Comparison of ENCODE assay signal across 21 cellular contexts in the genomic region with DNA sequence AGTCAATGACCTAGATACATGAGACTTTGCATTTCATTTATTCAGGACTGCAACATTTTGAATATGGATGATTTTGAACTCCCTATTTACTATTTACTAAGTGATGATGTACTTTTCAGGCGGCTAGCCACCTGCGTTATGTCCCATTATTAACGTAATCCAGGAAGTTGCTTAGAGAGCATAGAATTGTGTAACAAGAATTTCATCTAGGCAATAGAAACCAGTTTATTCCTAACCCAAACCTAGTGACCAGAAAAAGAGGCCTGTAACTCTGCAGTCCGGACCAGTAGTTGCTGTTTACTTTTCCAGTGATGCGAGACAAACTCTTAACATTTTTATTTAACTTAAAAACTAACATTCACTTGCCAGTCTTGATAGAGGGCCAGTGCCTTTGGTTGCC. TPM values are rescaled to one million over a fixed set of nuclear protein-coding genes. Genes with fewer than 3 reads are reported as not detected.
DNase-seq lines count a peak whose midpoint lies in the region; ATAC-seq and TF ChIP-seq lines count a peak whose summit lies in the region.
"Had no signal": no experiment of that assay in that cellular context is flagged by ENCODE, and none has a peak within 500 bp of the region (broad histone marks: within the 10 kb centered on the region; RNA-seq: fewer than 3 reads in every experiment).

No MANE protein-coding gene starts in this region.

- 44 to 48% methylated on average over 5 of the region's 5 CpGs for WGBS in heart right ventricle, 2 donors
- WGBS in thyroid gland, 2 donors, result 32 to 36% methylated on average over 5 of the region's 5 CpGs

- H3K4me1 ChIP-seq in cardiac muscle cell (ENCODE audit: low read depth) (peaks cover 39% of the 10 kb centered on the region), heart right ventricle (peaks cover 0 to 83% (median 44%) of the 10 kb centered on the region in 9 donors), thyroid gland (peaks cover 46 to 54% of the 10 kb centered on the region in 2 donors)
- H3K4me1 ChIP-seq: neural progenitor cell had no signal

- no peak for TF ChIP-seq POLR2A in thyroid gland (IDR thresholded peaks at IDR 0.05)

- TF ChIP-seq CTCF in cardiac muscle cell (IDR thresholded peaks at IDR 0.05; ENCODE audit: low read depth, low read length) (no peak), heart right ventricle (IDR thresholded peaks at IDR 0.05) (no peak), activated B cell treated with CpG ODN at 0.5 μM for 24 hours (IDR thresholded peaks at IDR 0.05) (no peak), thyroid gland (IDR thresholded peaks at IDR 0.05) (no peak)

- no peaks in the 10 kb centered on the region for H3K27me3 Mint-ChIP-seq in activated B cell treated with CpG ODN at 0.5 μM for 24 hours
- H3K27me3 Mint-ChIP-seq: activated CD4-positive, alpha-beta T cell treated with anti-CD3 and anti-CD28 coated beads, Interleukin-2, amount 10 ng/mL, durations not matched to agents 24 days and 14 days; activated naive CD4-positive, alpha-beta T cell treated with anti-CD3 and anti-CD28 coated beads, Interleukin-2, amount 10 ng/mL, durations not matched to agents 7 days and 5 days; CD4-positive, alpha-beta T cell had no signal

- DNase-seq in cardiac muscle cell (ENCODE audit: low read depth in 1 of 2, low spot score in 1 of 2) (no peak), heart right ventricle (no peak), activated B cell treated with CpG ODN at 0.5 μM for 24 hours (no peak), kidney tubule cell (ENCODE audit: low spot score) (peak; percentile 34), thyroid gland (no peak), sciatic nerve (ENCODE audit: low spot score) (no peak)
- DNase-seq in stimulated activated CD8-positive, alpha-beta memory T cell treated with anti-CD3 and anti-CD28 coated beads, Interleukin-4, amount 100 ng/mL, for 48 hours, result no peak
- DNase-seq: activated CD4-positive, alpha-beta T cell treated with anti-CD3 and anti-CD28 coated beads, Interleukin-2, amount 10 ng/mL, durations not matched to agents 24 days and 14 days; activated naive CD4-positive, alpha-beta T cell treated with anti-CD3 and anti-CD28 coated beads, Interleukin-2, amount 10 ng/mL, durations not matched to agents 7 days and 5 days; activated T-cell treated with anti-CD3 and anti-CD28 coated beads for 4 hours; CD4-positive, alpha-beta T cell; islet precursor cell; KBM-7; NCI-H1092; NCI-H2107; NCI-H774 had no signal

- peaks cover 8% of the 10 kb centered on the region for H3K36me3 Mint-ChIP-seq in activated B cell treated with CpG ODN at 0.5 μM for 24 hours (ENCODE audit: low read depth)

- H3K4me3 ChIP-seq in cardiac muscle cell, result no peak overlapping the region
- no peak overlapping the region for H3K4me3 ChIP-seq in heart right ventricle
- H3K4me3 ChIP-seq in thyroid gland (replicated peaks in 1 of 3), result no peak overlapping the region
- H3K4me3 ChIP-seq: neural progenitor cell, vagina had no signal

- H3K27me3 ChIP-seq in cardiac muscle cell (no peaks in the 10 kb centered on the region), heart right ventricle (no peaks in the 10 kb centered on the region), thyroid gland (no peaks in the 10 kb centered on the region)
- H3K27me3 ChIP-seq: neural progenitor cell, vagina had no signal

- H3K27ac Mint-ChIP-seq in activated B cell treated with CpG ODN at 0.5 μM for 24 hours, result peak overlapping the region; percentile 51
- H3K27ac Mint-ChIP-seq: activated naive CD4-positive, alpha-beta T cell treated with anti-CD3 and anti-CD28 coated beads, Interleukin-2, amount 10 ng/mL, durations not matched to agents 7 days and 5 days; CD4-positive, alpha-beta T cell had no signal

- POLR2A ChIA-PET in activated B cell treated with CpG ODN at 0.5 μM for 24 hours (lab: Charles Lee), result interaction anchor here (0.7 kb wide), 1 partner anchor 26 kb away, joined by 3 read pairs; no protein-coding TSS in a partner anchor

- peak overlapping the region; percentile 79 for H3K27ac ChIP-seq in cardiac muscle cell
- peak overlapping the region in 3 of 10 donors; percentile 5 to 68 (median 22) for H3K27ac ChIP-seq in heart right ventricle
- H3K27ac ChIP-seq in thyroid gland, result peak overlapping the region; percentile 73 to 92 (median 89)
- H3K27ac ChIP-seq: neural progenitor cell, vagina had no signal

- H3K9me3 Mint-ChIP-seq in activated B cell treated with CpG ODN at 0.5 μM for 24 hours, result no peaks in the 10 kb centered on the region
- H3K9me3 Mint-ChIP-seq: activated CD4-positive, alpha-beta T cell treated with anti-CD3 and anti-CD28 coated beads, Interleukin-2, amount 10 ng/mL, durations not matched to agents 24 days and 14 days; activated naive CD4-positive, alpha-beta T cell treated with anti-CD3 and anti-CD28 coated beads, Interleukin-2, amount 10 ng/mL, durations not matched to agents 7 days and 5 days; CD4-positive, alpha-beta T cell had no signal

- no peak overlapping the region for H3K4me3 Mint-ChIP-seq in activated B cell treated with CpG ODN at 0.5 μM for 24 hours
- H3K4me3 Mint-ChIP-seq: activated CD4-positive, alpha-beta T cell treated with anti-CD3 and anti-CD28 coated beads, Interleukin-2, amount 10 ng/mL, durations not matched to agents 24 days and 14 days; activated naive CD4-positive, alpha-beta T cell treated with anti-CD3 and anti-CD28 coated beads, Interleukin-2, amount 10 ng/mL, durations not matched to agents 7 days and 5 days; CD4-positive, alpha-beta T cell; neural progenitor cell had no signal

- peaks cover 59% of the 10 kb centered on the region for H3K4me1 Mint-ChIP-seq in activated B cell treated with CpG ODN at 0.5 μM for 24 hours

- H3K36me3 ChIP-seq in cardiac muscle cell (peaks cover 45% of the 10 kb centered on the region), heart right ventricle (peaks cover 0 to 42% (median 0%) of the 10 kb centered on the region in 9 donors), thyroid gland (peaks cover 3% of the 10 kb centered on the region in 2 donors)
- H3K36me3 ChIP-seq: neural progenitor cell, vagina had no signal

- intact Hi-C loops in heart right ventricle (cut with DNase I), result loop anchor here in 4 of 10 donors (10.0 kb wide), 4 partner anchors 365 to 605 kb away; no protein-coding TSS in a partner anchor
- intact Hi-C loops in activated B cell treated with CpG ODN at 0.5 μM for 24 hours (cut with micrococcal nuclease), result no loop called here
- intact Hi-C loops in thyroid gland (cut with DNase I), result no loop called here
- intact Hi-C loops in sciatic nerve (cut with DNase I), result loop anchor here (10.0 kb wide), 1 partner anchor 405 kb away; no protein-coding TSS in a partner anchor

- CTCF ChIA-PET in activated B cell treated with CpG ODN at 0.5 μM for 24 hours (lab: Charles Lee), result interaction anchor here (1.0 to 3.8 kb wide), 6 partner anchors 10 to 403 kb away, joined by 3 to 11 read pairs (median 4); no protein-coding TSS in a partner anchor

- H3K9me3 ChIP-seq in cardiac muscle cell (ENCODE audit: low read depth) (no peaks in the 10 kb centered on the region), heart right ventricle (no peaks in the 10 kb centered on the region), thyroid gland (no peaks in the 10 kb centered on the region)
- H3K9me3 ChIP-seq: vagina had no signal

- no peak for ATAC-seq in heart right ventricle
- ATAC-seq in activated B cell treated with CpG ODN at 0.5 μM for 24 hours (ENCODE audit: low read depth), result no peak
- ATAC-seq in HG03139 (IDR thresholded peaks at IDR 0.05; ENCODE audit: unreplicated experiment), result no peak
- no peak for ATAC-seq in sciatic nerve
- ATAC-seq: Panc1, SK-N-SH treated with all-trans-retinoic acid at 6 μM for 48 hours had no signal

RNA-seq across cellular contexts. Expression of a gene that starts 12.3 kb away (rescaled TPM):
- 338 and 386 TPM in 2 replicates for total RNA-seq in cardiac muscle cell
- polyA plus RNA-seq in cardiac muscle cell, result 330 and 484 TPM in 2 replicates
- total RNA-seq in heart right ventricle, result 100 to 1,000 TPM; 171 to 663 (median 245) TPM
- 100 to 1,000 TPM in 1 of 2 donors, 10 to 100 TPM in 1; 61.1 to 128 TPM for polyA plus RNA-seq in heart right ventricle
- 47.3 and 48.8 TPM in 2 replicates for total RNA-seq in activated B cell treated with CpG ODN at 0.5 μM for 24 hours
- 100 to 1,000 TPM; 102 to 125 (median 110) TPM for total RNA-seq in thyroid gland
- total RNA-seq in sciatic nerve, result 50.0 TPM

RNA-seq across cellular contexts. Expression of a gene that starts 51.7 kb away (rescaled TPM):
- total RNA-seq in cardiac muscle cell (17.2 and 36.1 TPM in 2 replicates), heart right ventricle (100 to 1,000 TPM in 1 of 10 donors, 10 to 100 TPM in 9; 86.3 to 109 (median 96.7) TPM), activated B cell treated with CpG ODN at 0.5 μM for 24 hours (152 and 163 TPM in 2 replicates), thyroid gland (10 to 100 TPM; 22.3 to 55.9 (median 30.8) TPM), sciatic nerve (58.4 TPM)
- polyA plus RNA-seq in cardiac muscle cell (131 and 168 TPM in 2 replicates), heart right ventricle (10 to 100 TPM; 35.5 to 76.0 TPM)
